1 cellular context compared by ENCODE assay signal in genomic region chr2:237757616-237758015, GRCh38.
TF ChIP-seq lines count a peak whose summit lies in the region.

No MANE protein-coding gene starts in this region.

TF ChIP-seq in GM23338, 12 proteins besides CTCF, POLR2A, EP300 and RAD21 (continued from another document):
- TF ChIP-seq REST (IDR thresholded peaks at IDR 0.05; ENCODE audit: unreplicated experiment) (no peak), EZH2 (IDR thresholded peaks at IDR 0.05; ENCODE audit: low read depth, unreplicated experiment) (no peak), ETS1 (IDR thresholded peaks at IDR 0.05) (no peak), NANOG (IDR thresholded peaks at IDR 0.05; ENCODE audit: borderline replicate concordance) (no peak), EZH2phosphoT487 (IDR thresholded peaks at IDR 0.05; ENCODE audit: unreplicated experiment) (no peak), ZNF331 (CRISPR knock-in tag; IDR thresholded peaks at IDR 0.05; ENCODE audit: low read depth) (no peak), ZNF114 (CRISPR knock-in tag; IDR thresholded peaks at IDR 0.05) (no peak), CREB1 (CRISPR knock-in tag; IDR thresholded peaks at IDR 0.05; ENCODE audit: low read depth) (no peak), STAT1 (IDR thresholded peaks at IDR 0.05; ENCODE audit: unreplicated experiment) (no peak)
